In genomic region chr1:35539073-35539823, GRCh38 we compare ENCODE assay signal across 9 cellular contexts. TPM values are rescaled to one million over a fixed set of nuclear protein-coding genes. Genes with fewer than 3 reads are reported as not detected.
A peak's percentile ranks its signal among the peaks of the same experiment; 100 is the strongest.
DNase-seq lines count a peak whose midpoint lies in the region; ATAC-seq and TF ChIP-seq lines count a peak whose summit lies in the region.
"Had no signal": no experiment of that assay in that cellular context is flagged by ENCODE, and none has a peak within 500 bp of the region (broad histone marks: within the 10 kb centered on the region; RNA-seq: fewer than 3 reads in every experiment).

No MANE protein-coding gene starts in this region.

- peak overlapping the region; percentile 45 for H2AFZ ChIP-seq in MM.1S (ENCODE audit: low read length)

- H3K4me3 ChIP-seq in MM.1S (ENCODE audit: low read length) (peak overlapping the region; percentile 3; the same call in 1 of the 2 replicates), astrocyte of the spinal cord (ENCODE audit: low read depth, low read length) (no peak overlapping the region)
- H3K4me3 ChIP-seq: A549 had no signal

- peaks cover 72% of the 10 kb centered on the region for H3K79me2 ChIP-seq in MM.1S (ENCODE audit: low read length)

- H3K9me3 ChIP-seq in MM.1S (replicated peaks; ENCODE audit: insufficient read depth, low read length) = no peaks in the 10 kb centered on the region
- H3K9me3 ChIP-seq: A549 had no signal

- H3K27ac Mint-ChIP-seq in naive B cell = peak overlapping the region; percentile 35 to 82 (median 66)

- H3K36me3 ChIP-seq in MM.1S (replicated peaks; ENCODE audit: insufficient read depth, low read length) = no peaks in the 10 kb centered on the region

- H3K4me3 Mint-ChIP-seq in naive B cell = peak overlapping the region in 5 of 8 donors; percentile 10 to 27 (median 18)

- no peaks in the 10 kb centered on the region for H3K27me3 Mint-ChIP-seq in naive B cell

- peaks cover 38 to 51% (median 47%) of the 10 kb centered on the region in 3 donors for H3K4me1 Mint-ChIP-seq in naive B cell

- in situ Hi-C loops in astrocyte of the spinal cord (cut with HindIII; ENCODE audit: low sequenced_read_pairs) = no loop called here

- ATAC-seq in naive B cell (ENCODE audit: low read depth in 2 of 2) = peak in 1 of 2 donors; percentile 45
- no peak for ATAC-seq in GM19455 (IDR thresholded peaks at IDR 0.05; ENCODE audit: unreplicated experiment)
- ATAC-seq: A549 had no signal

- peaks cover 0 to 8% of the 10 kb centered on the region in 2 donors for H3K36me3 Mint-ChIP-seq in naive B cell

- no peaks in the 10 kb centered on the region for H3K9me3 Mint-ChIP-seq in naive B cell

- peak overlapping the region; percentile 30; the same call in 1 of the 2 replicates for H3K9ac ChIP-seq in MM.1S (ENCODE audit: low read length)

- H3F3A ChIP-seq in MM.1S (ENCODE audit: insufficient read depth, low read length) = peaks cover 27% of the 10 kb centered on the region

- H3K9me2 ChIP-seq in MM.1S (replicated peaks; ENCODE audit: insufficient read depth, low read length) = no peaks in the 10 kb centered on the region

- no peak for TF ChIP-seq CTCF in MM.1S (IDR thresholded peaks at IDR 0.05; ENCODE audit: low read length)
- no peak for TF ChIP-seq CTCF in astrocyte of the spinal cord (IDR thresholded peaks at IDR 0.05; ENCODE audit: low read depth, low read length)

- no peaks in the 10 kb centered on the region for H3K27me3 ChIP-seq in MM.1S (replicated peaks; ENCODE audit: insufficient read depth, low read length)

- H3K4me1 ChIP-seq in MM.1S (ENCODE audit: low read length) = peaks cover 33% of the 10 kb centered on the region
- H3K4me1 ChIP-seq: A549 had no signal

- no peaks in the 10 kb centered on the region for H4K20me1 ChIP-seq in MM.1S (ENCODE audit: insufficient read depth, low read length)

- peak overlapping the region; percentile 79 for H3K27ac ChIP-seq in MM.1S (ENCODE audit: low read length)
- H3K27ac ChIP-seq: A549 had no signal

- DNase-seq in NCI-H2227 (lab: John Stamatoyannopoulos, UW; ENCODE audit: unreplicated experiment) (peak; percentile 39), NCI-H2227 treated with DMSO at 0.1 percent for 48 hours (lab: John Stamatoyannopoulos, UW) (no peak), MM.1S (peak; percentile 26), astrocyte of the spinal cord (ENCODE audit: low read depth, low spot score) (peak; percentile 52), naive B cell (no peak), dedifferentiated amniotic fluid mesenchymal stem cell (ENCODE audit: extremely low spot score) (no peak), NCI-H774 (lab: John Stamatoyannopoulos, UW) (no peak)

- peak overlapping the region; percentile 57 for H3K4me2 ChIP-seq in MM.1S (ENCODE audit: low read depth, low read length)
- H3K4me2 ChIP-seq: A549 had no signal

RNA-seq across cellular contexts. Expression of gene KIAA0319L, which starts 18.0 kb away (rescaled TPM):
- 10 to 100 TPM; 17.1 to 29.0 (median 22.6) TPM for polyA plus RNA-seq in naive B cell (ENCODE audit: low read depth in 6 of 6)

RNA-seq across cellular contexts. Expression of gene NCDN, which starts 18.4 kb away (rescaled TPM):
- 10 to 100 TPM in 1 of 6 donors, 1 to 10 TPM in 5; 4.8 to 13.0 (median 6.7) TPM for polyA plus RNA-seq in naive B cell (ENCODE audit: low read depth in 6 of 6)

RNA-seq across cellular contexts. Expression of gene TFAP2E, which starts 33.9 kb away (rescaled TPM):
- under 1 TPM in 4 of 6 donors, not detected in 2; 0.16 to 0.62 (median 0.24) TPM for polyA plus RNA-seq in naive B cell (ENCODE audit: low read depth in 6 of 6)

Comparison
In these comparisons a context has a peak if more than half of its experiments do, and no peak if none do; other contexts are left out.
1. DNase-seq: peak in NCI-H2227 (single experiment), MM.1S (single experiment) and astrocyte of the spinal cord (single experiment); none in NCI-H2227 treated with DMSO at 0.1 percent for 48 hours (single experiment), naive B cell (single experiment), dedifferentiated amniotic fluid mesenchymal stem cell (single experiment) and NCI-H774 (single experiment).